In the genomic region with DNA sequence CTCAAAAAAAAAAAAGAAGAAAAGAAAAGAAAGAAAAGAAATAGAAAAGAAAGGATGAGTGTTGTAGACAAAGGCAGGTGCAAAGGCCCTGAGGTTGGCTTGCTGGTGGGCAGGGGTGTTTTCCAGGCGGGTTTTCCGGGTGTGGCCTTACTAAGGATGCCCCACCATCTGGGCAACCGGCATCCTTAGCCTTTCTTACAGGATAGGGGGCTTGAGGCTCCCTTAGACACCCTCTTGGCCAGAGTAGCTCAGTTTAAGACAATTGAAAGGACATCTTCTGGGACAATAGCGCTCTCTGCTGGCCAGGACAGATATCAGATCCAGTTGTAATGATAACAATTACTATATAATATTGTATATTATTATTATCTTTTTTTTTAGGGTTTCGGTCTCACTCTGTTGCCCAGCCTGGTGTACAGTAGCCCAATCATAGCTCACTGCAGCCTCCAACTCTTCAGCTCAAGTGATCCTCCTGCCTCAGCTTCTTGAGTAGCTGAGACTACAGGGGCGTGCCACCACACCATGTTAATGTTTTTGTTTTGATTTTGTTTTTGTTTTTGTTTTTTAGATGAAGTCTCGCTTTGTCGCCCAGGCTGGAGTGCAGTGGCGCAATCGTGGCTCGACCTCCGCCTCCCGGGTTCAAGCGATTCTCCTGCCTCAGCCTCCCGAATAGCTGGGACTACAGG, we compare ENCODE assay signal across 8 cellular contexts. TPM values are rescaled to one million over a fixed set of nuclear protein-coding genes. Genes with fewer than 3 reads are reported as not detected.
DNase-seq lines count a peak whose midpoint lies in the region; ATAC-seq, FAIRE-seq and TF ChIP-seq lines count a peak whose summit lies in the region.

No MANE protein-coding gene starts in this region.

- H3K79me2 ChIP-seq in MM.1S (ENCODE audit: low read length) (peaks cover 10% of the 10 kb centered on the region), keratinocyte (ENCODE audit: control insufficient read depth, insufficient read depth, low read length) (peaks cover 9% of the 10 kb centered on the region)

- H3K27me3 ChIP-seq in MM.1S (replicated peaks; ENCODE audit: insufficient read depth, low read length), result peaks cover 9% of the 10 kb centered on the region
- H3K27me3 ChIP-seq in keratinocyte (ENCODE audit: control insufficient read depth, extremely low read depth, insufficient read depth, low read length), result no peaks in the 10 kb centered on the region

- peaks cover 26% of the 10 kb centered on the region for H3K4me1 Mint-ChIP-seq in activated naive CD8-positive, alpha-beta T cell treated with anti-CD3 and anti-CD28 coated beads, Interleukin-2, amount 50 U/mL, for 24 hours

- H3K36me3 Mint-ChIP-seq in activated naive CD8-positive, alpha-beta T cell treated with anti-CD3 and anti-CD28 coated beads, Interleukin-2, amount 50 U/mL, for 24 hours (ENCODE audit: low read depth), result peaks cover 15% of the 10 kb centered on the region

- H3K9ac ChIP-seq in MM.1S (ENCODE audit: low read length) (no peak overlapping the region), keratinocyte (ENCODE audit: control insufficient read depth, extremely low read depth, insufficient read depth, low read length) (no peak overlapping the region)

- H3F3A ChIP-seq in MM.1S (ENCODE audit: insufficient read depth, low read length), result peaks cover 8% of the 10 kb centered on the region

- H3K4me1 ChIP-seq in MM.1S (ENCODE audit: low read length) (no peaks in the 10 kb centered on the region), keratinocyte (ENCODE audit: control insufficient read depth, extremely low read depth, insufficient read depth, low read length) (peaks cover 19% of the 10 kb centered on the region)

- H3K9me1 ChIP-seq in keratinocyte (ENCODE audit: control insufficient read depth, extremely low read depth, insufficient read depth, low read length), result no peaks in the 10 kb centered on the region

- H3K27ac ChIP-seq in MM.1S (ENCODE audit: low read length), result no peak overlapping the region
- H3K27ac ChIP-seq in keratinocyte (ENCODE audit: control insufficient read depth, insufficient read depth, low read length), result no peak overlapping the region

- in situ Hi-C loops in G401 (cut with HindIII; ENCODE audit: low sequenced_read_pairs), result no loop called here

- H3K4me3 ChIP-seq in MM.1S (ENCODE audit: low read length) (no peak overlapping the region), keratinocyte (ENCODE audit: control insufficient read depth in 2 of 3, extremely low read depth in 1 of 3, insufficient read depth in 2 of 3, low read depth in 1 of 3, low read length in 3 of 3) (no peak overlapping the region)

- H3K27ac Mint-ChIP-seq in activated naive CD8-positive, alpha-beta T cell treated with anti-CD3 and anti-CD28 coated beads, Interleukin-2, amount 50 U/mL, for 24 hours, result no peak overlapping the region

- H3K9me3 ChIP-seq in MM.1S (replicated peaks; ENCODE audit: insufficient read depth, low read length) (no peaks in the 10 kb centered on the region), keratinocyte (ENCODE audit: control insufficient read depth, low read depth, low read length) (no peaks in the 10 kb centered on the region)

- no peaks in the 10 kb centered on the region for H4K20me1 ChIP-seq in MM.1S (ENCODE audit: insufficient read depth, low read length)
- H4K20me1 ChIP-seq in keratinocyte (ENCODE audit: control insufficient read depth, extremely low read depth, insufficient read depth, low read length), result peaks cover 8% of the 10 kb centered on the region

- peak overlapping the region; percentile 29; the same call in 1 of the 2 replicates for H3K4me2 ChIP-seq in MM.1S (ENCODE audit: low read depth, low read length)
- no peak overlapping the region for H3K4me2 ChIP-seq in keratinocyte (ENCODE audit: control insufficient read depth, extremely low read depth, insufficient read depth, low read depth, low read length)

- no peaks in the 10 kb centered on the region for H3K9me3 Mint-ChIP-seq in activated naive CD8-positive, alpha-beta T cell treated with anti-CD3 and anti-CD28 coated beads, Interleukin-2, amount 50 U/mL, for 24 hours

- peaks cover 16% of the 10 kb centered on the region for H3K27me3 Mint-ChIP-seq in activated naive CD8-positive, alpha-beta T cell treated with anti-CD3 and anti-CD28 coated beads, Interleukin-2, amount 50 U/mL, for 24 hours

- dilution Hi-C loops in keratinocyte (cut with MboI; ENCODE audit: extremely low pct_ligation_motif_present, low sequenced_read_pairs), result no loop called here

- no peak for FAIRE-seq in keratinocyte (lab: Jason Lieb, UNC)

- TF ChIP-seq CTCF in MM.1S (IDR thresholded peaks at IDR 0.05; ENCODE audit: low read length) (peak; percentile 42), keratinocyte (optimal IDR thresholded peaks at IDR 0.05 in 1 of 3, IDR thresholded peaks at IDR 0.05 in 1 of 3, conservative IDR thresholded peaks at IDR 0.05 in 1 of 3; ENCODE audit: extremely low read depth in 1 of 3, insufficient read depth in 2 of 3, low read length in 3 of 3) (peak; percentile 50 to 62 (median 59))

- no peaks in the 10 kb centered on the region for H3K9me2 ChIP-seq in MM.1S (replicated peaks; ENCODE audit: insufficient read depth, low read length)

- H2AFZ ChIP-seq in MM.1S (ENCODE audit: low read length) (no peak overlapping the region), keratinocyte (ENCODE audit: control insufficient read depth, low read length) (no peak overlapping the region)

- peak; percentile 67 for DNase-seq in G401 (ENCODE audit: low spot score)
- peak; percentile 66 for DNase-seq in MM.1S
- DNase-seq in T follicular helper cell (ENCODE audit: low read depth), result peak; percentile 59
- peak; percentile 76 for DNase-seq in activated naive CD8-positive, alpha-beta T cell treated with anti-CD3 and anti-CD28 coated beads, Interleukin-2, amount 50 U/mL, for 24 hours
- no peak for DNase-seq in keratinocyte (ENCODE audit: low read depth, low spot score)
- DNase-seq in stimulated activated CD8-positive, alpha-beta memory T cell treated with anti-CD3 and anti-CD28 coated beads, Interleukin-12 subunit alpha, Interleukin-12 subunit beta, amount 100 ng/mL, for 1 hour (ENCODE audit: low read depth), result peak; percentile 66
- DNase-seq in cortex of kidney (lab: John Stamatoyannopoulos, UW), result no peak

- no peaks in the 10 kb centered on the region for H3K36me3 ChIP-seq in MM.1S (replicated peaks; ENCODE audit: insufficient read depth, low read length)
- no peaks in the 10 kb centered on the region for H3K36me3 ChIP-seq in keratinocyte (ENCODE audit: control insufficient read depth in 2 of 2, extremely low read depth in 1 of 2, insufficient read depth in 2 of 2, low read length in 2 of 2)

- ATAC-seq in activated naive CD8-positive, alpha-beta T cell treated with anti-CD3 and anti-CD28 coated beads, Interleukin-2, amount 50 U/mL, for 24 hours, result no peak
- ATAC-seq in HG02870 (IDR thresholded peaks at IDR 0.05; ENCODE audit: unreplicated experiment), result no peak

- H3K4me3 Mint-ChIP-seq in activated naive CD8-positive, alpha-beta T cell treated with anti-CD3 and anti-CD28 coated beads, Interleukin-2, amount 50 U/mL, for 24 hours, result no peak overlapping the region

RNA-seq across cellular contexts. Expression of a gene that starts 1.4 kb away (rescaled TPM):
- 85.4 and 93.4 TPM in 2 replicates for total RNA-seq in G401 (2014; rRNA removed; shearing (Covaris generic))
- 25.9 to 34.6 TPM (median 31.3 TPM) in 3 replicates for polyA plus RNA-seq in keratinocyte
- polyA plus RNA-seq in keratinocyte (2011; ENCODE audit: low read depth), result 9.5 TPM
- 7.0 and 16.2 TPM in 2 replicates for polyA plus RNA-seq in keratinocyte (2011; cell fraction: cytosol; rRNA removed)
- 98.0 and 109 TPM in 2 replicates for polyA plus RNA-seq in keratinocyte (2011; cell fraction: nucleus; rRNA removed)
- 31.1 and 33.2 TPM in 2 replicates for polyA plus RNA-seq in keratinocyte (2012; ENCODE audit: low replicate concordance)
- polyA minus RNA-seq in keratinocyte, result 9.4 to 20.9 TPM (median 12.9 TPM) in 3 replicates
- 17.1 TPM for polyA minus RNA-seq in keratinocyte (2011; cell fraction: cytosol; rRNA and poly(A)+ RNA removed)
- 10.2 and 12.4 TPM in 2 replicates for polyA minus RNA-seq in keratinocyte (2011; cell fraction: nucleus; rRNA and poly(A)+ RNA removed)

RNA-seq across cellular contexts. Expression of a gene that starts 18.1 kb away (rescaled TPM):
- total RNA-seq in G401 (2014; rRNA removed; shearing (Covaris generic)), result 90.2 and 121 TPM in 2 replicates
- 60.1 to 71.4 TPM (median 63.5 TPM) in 3 replicates for polyA plus RNA-seq in keratinocyte
- 86.4 TPM for polyA plus RNA-seq in keratinocyte (2011; ENCODE audit: low read depth)
- 45.7 and 57.6 TPM in 2 replicates for polyA plus RNA-seq in keratinocyte (2011; cell fraction: cytosol; rRNA removed)
- 115 and 147 TPM in 2 replicates for polyA plus RNA-seq in keratinocyte (2011; cell fraction: nucleus; rRNA removed)
- 83.1 and 89.6 TPM in 2 replicates for polyA plus RNA-seq in keratinocyte (2012; ENCODE audit: low replicate concordance)
- 124 to 251 TPM (median 207 TPM) in 3 replicates for polyA minus RNA-seq in keratinocyte
- polyA minus RNA-seq in keratinocyte (2011; cell fraction: cytosol; rRNA and poly(A)+ RNA removed), result 141 TPM
- 112 and 147 TPM in 2 replicates for polyA minus RNA-seq in keratinocyte (2011; cell fraction: nucleus; rRNA and poly(A)+ RNA removed)

RNA-seq across cellular contexts. Expression of a gene that starts 45.6 kb away (rescaled TPM):
- 363 and 464 TPM in 2 replicates for total RNA-seq in G401 (2014; rRNA removed; shearing (Covaris generic))
- 81.0 to 173 TPM (median 162 TPM) in 3 replicates for polyA plus RNA-seq in keratinocyte
- polyA plus RNA-seq in keratinocyte (2011; ENCODE audit: low read depth), result 135 TPM
- polyA plus RNA-seq in keratinocyte (2011; cell fraction: cytosol; rRNA removed), result 89.6 and 94.1 TPM in 2 replicates
- polyA plus RNA-seq in keratinocyte (2011; cell fraction: nucleus; rRNA removed), result 267 and 278 TPM in 2 replicates
- polyA plus RNA-seq in keratinocyte (2012; ENCODE audit: low replicate concordance), result 80.2 and 177 TPM in 2 replicates
- polyA minus RNA-seq in keratinocyte, result 81.5 to 140 TPM (median 115 TPM) in 3 replicates
- polyA minus RNA-seq in keratinocyte (2011; cell fraction: cytosol; rRNA and poly(A)+ RNA removed), result 85.0 TPM
- 71.8 and 99.7 TPM in 2 replicates for polyA minus RNA-seq in keratinocyte (2011; cell fraction: nucleus; rRNA and poly(A)+ RNA removed)

Comparison
In these comparisons a context has a peak if more than half of its experiments do, and no peak if none do; other contexts are left out.
1. DNase-seq: peak in G401 (single experiment), MM.1S (single experiment), T follicular helper cell (single experiment), activated naive CD8-positive, alpha-beta T cell treated with anti-CD3 and anti-CD28 coated beads, Interleukin-2, amount 50 U/mL, for 24 hours (single experiment) and stimulated activated CD8-positive, alpha-beta memory T cell treated with anti-CD3 and anti-CD28 coated beads, Interleukin-12 subunit alpha, Interleukin-12 subunit beta, amount 100 ng/mL, for 1 hour (single experiment); none in keratinocyte (single experiment) and cortex of kidney (single experiment).